ENCODE assay signal across 12 cellular contexts in genomic region chr16:18784917-18785623, GRCh38. TPM values are rescaled to one million over a fixed set of nuclear protein-coding genes. Genes with fewer than 3 reads are reported as not detected.
A peak's percentile ranks its signal among the peaks of the same experiment; 100 is the strongest.
DNase-seq lines count a peak whose midpoint lies in the region; ATAC-seq, FAIRE-seq and TF ChIP-seq lines count a peak whose summit lies in the region.
"Had no signal": no experiment of that assay in that cellular context is flagged by ENCODE, and none has a peak within 500 bp of the region (broad histone marks: within the 10 kb centered on the region; RNA-seq: fewer than 3 reads in every experiment).

No MANE protein-coding gene starts in this region.

- WGBS in K562 (ENCODE audit: insufficient coverage, low coverage, missing lambda C conversion rate) = 73% methylated on average over 8 of the region's 8 CpGs

- H3K27ac Mint-ChIP-seq in Caco-2 (ENCODE audit: unreplicated experiment) = peak overlapping the region; percentile 13
- H3K27ac Mint-ChIP-seq in natural killer cell = peak overlapping the region; percentile 79

- H3K9me3 ChIP-seq in Caco-2 (no peaks in the 10 kb centered on the region), MG63 (no peaks in the 10 kb centered on the region), K562 (replicated peaks; ENCODE audit: control insufficient read depth, insufficient read depth, low read depth, low read length) (no peaks in the 10 kb centered on the region)

- intact Hi-C loops in Caco-2 (cut with micrococcal nuclease; ENCODE audit: unreplicated experiment) (no loop called here), K562 (cut with micrococcal nuclease) (no loop called here), natural killer cell (cut with micrococcal nuclease) (no loop called here), Right ventricle myocardium inferior (cut with DNase I) (no loop called here)

- no peak overlapping the region for H2AFZ ChIP-seq in K562 (ENCODE audit: low read depth, low read length)

- H3K4me3 Mint-ChIP-seq in Caco-2 (ENCODE audit: unreplicated experiment) = peak overlapping the region; percentile 15
- H3K4me3 Mint-ChIP-seq in natural killer cell = peak overlapping the region; percentile 47

- DNase-seq in Caco-2 = no peak
- DNase-seq in MG63 = no peak
- no peak for DNase-seq in K562 (ENCODE audit: extremely low read depth in 1 of 4, low spot score in 3 of 4)
- no peak for DNase-seq in natural killer cell
- DNase-seq in iPS-NIHi11 (ENCODE audit: low spot score) = no peak
- DNase-seq in Right ventricle myocardium inferior (ENCODE audit: missing footprints) = no peak
- DNase-seq: cerebellar nuclear complex, NCI-H187 had no signal

- H3K36me3 ChIP-seq in Caco-2 (ENCODE audit: control insufficient read depth, insufficient read depth, low read length) (peaks cover 6% of the 10 kb centered on the region), MG63 (peaks cover 83% of the 10 kb centered on the region), K562 (ENCODE audit: control insufficient read depth, insufficient read depth, low read length) (peaks cover 76% of the 10 kb centered on the region)

- H3K79me2 ChIP-seq in K562 (ENCODE audit: control insufficient read depth, insufficient read depth, low read length) = peaks cover 75% of the 10 kb centered on the region

- CTCF ChIA-PET in Caco-2 (lab: Charles Lee) (no interaction called here), K562 (lab: Yijun Ruan, JAX; ENCODE audit: low intra/inter-chr PET ratio) (no interaction called here)

- H3K4me2 ChIP-seq in K562 (ENCODE audit: insufficient read depth, low read length) = peak overlapping the region; percentile 9

- H3K9me3 Mint-ChIP-seq in Caco-2 (ENCODE audit: unreplicated experiment) (no peaks in the 10 kb centered on the region), natural killer cell (no peaks in the 10 kb centered on the region)

- POLR2A ChIA-PET in Caco-2 (lab: Charles Lee) (interaction anchor here (1.5 kb wide), 1 partner anchor 17 kb away, joined by 5 read pairs; the partner anchor contains the start of gene ARL6IP1), K562 (lab: Yijun Ruan, JAX) (interaction anchor here (1.7 to 11.9 kb wide), 2 partner anchors 18 to 174 kb away, joined by 4 to 342 read pairs; partner anchors contain the start of gene ARL6IP1)

- no peak for ATAC-seq in K562
- ATAC-seq in natural killer cell = no peak
- no peak for ATAC-seq in HG03460 (IDR thresholded peaks at IDR 0.05; ENCODE audit: unreplicated experiment)
- no peak for ATAC-seq in HG03025 (IDR thresholded peaks at IDR 0.05; ENCODE audit: low FRiP score, unreplicated experiment)
- ATAC-seq in Right ventricle myocardium inferior = no peak

- no peak for TF ChIP-seq POLR2A in K562 (conservative IDR thresholded peaks at IDR 0.05)

- H3K27ac ChIP-seq in K562 (ENCODE audit: extremely low read depth, low read depth, low read length) = no peak overlapping the region; the same call in 2 of the 3 replicates
- H3K27ac ChIP-seq: skin epidermis had no signal

- H3K4me3 ChIP-seq in Caco-2 (ENCODE audit: low read depth, low read length) (no peak overlapping the region), MG63 (peak overlapping the region; percentile 88; the same call in 1 of the 2 replicates), K562 (no peak overlapping the region)
- H3K4me3 ChIP-seq: skin epidermis had no signal

- no peak overlapping the region; a peak in 1 of 4 replicates for H3K9ac ChIP-seq in K562 (ENCODE audit: insufficient read depth in 1 of 2, low read depth in 2 of 2, low read length in 2 of 2)

- no peak for TF ChIP-seq RAD21 in K562 (CRISPR knock-in tag; conservative IDR thresholded peaks at IDR 0.05 in 1 of 2, IDR thresholded peaks at IDR 0.05 in 1 of 2)

- no peaks in the 10 kb centered on the region; the same call in 1 of the 2 replicates for H3K27me3 ChIP-seq in Caco-2 (replicated peaks; ENCODE audit: control insufficient read depth, insufficient read depth, low read length)
- no peaks in the 10 kb centered on the region for H3K27me3 ChIP-seq in MG63
- H3K27me3 ChIP-seq in K562 (ENCODE audit: control insufficient read depth in 2 of 2, insufficient read depth in 2 of 2, low read length in 2 of 2) = no peaks in the 10 kb centered on the region

- FAIRE-seq in K562 (lab: Jason Lieb, UNC) = no peak
- FAIRE-seq: GM12892 had no signal

- H3K36me3 Mint-ChIP-seq in Caco-2 (ENCODE audit: insufficient read depth, unreplicated experiment) (peaks cover 77% of the 10 kb centered on the region), natural killer cell (peaks cover 38% of the 10 kb centered on the region)

- TF ChIP-seq EP300 in K562 (IDR thresholded peaks at IDR 0.05; ENCODE audit: low read length) = no peak

- in situ Hi-C loops in K562 (cut with MboI) = no loop called here

- H3K4me1 ChIP-seq in Caco-2 = peaks cover 19% of the 10 kb centered on the region
- peaks cover 9 to 14% of the 10 kb centered on the region in 2 experiments; a peak in 4 of 5 replicates for H3K4me1 ChIP-seq in K562 (replicated peaks in 1 of 2; ENCODE audit: control insufficient read depth in 2 of 2, insufficient read depth in 2 of 2, low read length in 2 of 2)

- H4K20me1 ChIP-seq in K562 (replicated peaks; ENCODE audit: control insufficient read depth, insufficient read depth, low read length) = peaks cover 70% of the 10 kb centered on the region

- H3K4me1 Mint-ChIP-seq in Caco-2 (ENCODE audit: low read depth, unreplicated experiment) (peaks cover 15% of the 10 kb centered on the region), natural killer cell (peaks cover 57 to 63% of the 10 kb centered on the region in 2 donors)

- no TSS peak for BruUV-seq in Caco-2 (replicated peaks; lab: Mats Ljungman, UMichigan)
- no TSS peak for BruUV-seq in K562 (replicated peaks; lab: Mats Ljungman, UMichigan)

- TF ChIP-seq CTCF in Caco-2 (IDR thresholded peaks at IDR 0.05; ENCODE audit: insufficient read depth in 1 of 2, low read depth in 1 of 2, low read length in 1 of 2, severe bottlenecking in 1 of 2, unreplicated experiment in 1 of 2) = no peak
- TF ChIP-seq CTCF in K562 (IDR thresholded peaks at IDR 0.05 in 2 of 3, conservative IDR thresholded peaks at IDR 0.05 in 1 of 3; ENCODE audit: insufficient read depth in 2 of 3, low read depth in 1 of 3, low read length in 3 of 3) = no peak
- TF ChIP-seq CTCF in natural killer cell (IDR thresholded peaks at IDR 0.05) = no peak

- H3K27me3 Mint-ChIP-seq in Caco-2 (ENCODE audit: insufficient read depth, unreplicated experiment) (no peaks in the 10 kb centered on the region), natural killer cell (ENCODE audit: low read depth in 2 of 2) (no peaks in the 10 kb centered on the region)

- no peaks in the 10 kb centered on the region for H3K9me1 ChIP-seq in K562 (ENCODE audit: control insufficient read depth, insufficient read depth, low read length)

TF ChIP-seq in K562, 482 proteins besides CTCF, POLR2A, EP300 and RAD21:
- TF ChIP-seq RFX7 (CRISPR knock-in tag; IDR thresholded peaks at IDR 0.05) = no peak
- TF ChIP-seq MEIS2 (IDR thresholded peaks at IDR 0.05; ENCODE audit: partially characterized antibody) = peak; percentile 33

RNA-seq across cellular contexts. Expression of gene RPS15A, which starts 5.1 kb away (rescaled TPM):
- total RNA-seq in Caco-2 (2022) = 1,469 and 1,473 TPM in 2 replicates
- 1,993 and 2,668 TPM in 2 replicates for total RNA-seq in MG63 (2014; rRNA removed; shearing (Covaris generic); ENCODE audit: low replicate concordance)
- 359 and 362 TPM in 2 replicates for total RNA-seq in K562 (2011; cell fraction: chromatin; rRNA removed; ENCODE audit: low replicate concordance)
- total RNA-seq in K562 (2011; cell fraction: nucleolus; rRNA removed) = 473 and 485 TPM in 2 replicates
- 692 and 1,140 TPM in 2 replicates for total RNA-seq in K562 (2011; cell fraction: nucleoplasm; rRNA removed)
- 1,397 and 1,443 TPM in 2 replicates for total RNA-seq in K562 (2014; rRNA removed)
- total RNA-seq in K562 (2014; rRNA removed; fragmentation: Illumina TruSeq; extraction: Trizol) = 3,559 and 3,761 TPM in 2 replicates
- 2,642 and 2,798 TPM in 2 replicates for total RNA-seq in K562 (2015; rRNA removed; fragmentation: Illumina TruSeq; extraction: Trizol)
- 1,796 and 2,160 TPM in 2 replicates for total RNA-seq in K562 (2021)
- 5,474 and 6,005 TPM in 2 replicates for polyA plus RNA-seq in K562 (2011; rRNA removed)
- polyA plus RNA-seq in K562 (2011; cell fraction: cytosol; rRNA removed) = 3,513 and 6,796 TPM in 2 replicates
- 831 and 2,065 TPM in 2 replicates for polyA plus RNA-seq in K562 (2011; cell fraction: nucleus; rRNA removed)
- 3,623 and 3,808 TPM in 2 replicates for polyA plus RNA-seq in K562 (2012)
- polyA plus RNA-seq in K562 (2014; fragmentation: Illumina TruSeq; extraction: Trizol) = 3,581 and 3,787 TPM in 2 replicates
- polyA plus RNA-seq in K562 (2014; fragmentation: Nextera tagmentation; extraction: Ambion mirVana) = 1,000 to 10,000 TPM; 1,986 to 2,037 TPM
- polyA plus RNA-seq in K562 (2014; rRNA removed) = 4,631 and 4,801 TPM in 2 replicates
- 2,499 and 2,553 TPM in 2 replicates for polyA minus RNA-seq in K562 (2011; rRNA and poly(A)+ RNA removed)
- polyA minus RNA-seq in K562 (2011; cell fraction: cytosol; rRNA and poly(A)+ RNA removed) = 305 and 330 TPM in 2 replicates
- 94.5 and 226 TPM in 2 replicates for polyA minus RNA-seq in K562 (2011; cell fraction: nucleus; rRNA and poly(A)+ RNA removed)
- 1,000 to 10,000 TPM; 1,225 to 1,687 (median 1,635) TPM for total RNA-seq in natural killer cell
- total RNA-seq in Right ventricle myocardium inferior = 750 TPM

RNA-seq across cellular contexts. Expression of gene ARL6IP1, which starts 16.3 kb away (rescaled TPM):
- 193 and 207 TPM in 2 replicates for total RNA-seq in Caco-2 (2022)
- total RNA-seq in MG63 (2014; rRNA removed; shearing (Covaris generic); ENCODE audit: low replicate concordance) = 118 and 145 TPM in 2 replicates
- 143 and 245 TPM in 2 replicates for total RNA-seq in K562 (2011; cell fraction: chromatin; rRNA removed; ENCODE audit: low replicate concordance)
- 250 and 259 TPM in 2 replicates for total RNA-seq in K562 (2011; cell fraction: nucleolus; rRNA removed)
- total RNA-seq in K562 (2011; cell fraction: nucleoplasm; rRNA removed) = 312 and 415 TPM in 2 replicates
- 102 and 224 TPM in 2 replicates for total RNA-seq in K562 (2014; rRNA removed)
- 174 and 193 TPM in 2 replicates for total RNA-seq in K562 (2014; rRNA removed; fragmentation: Illumina TruSeq; extraction: Trizol)
- 135 and 146 TPM in 2 replicates for total RNA-seq in K562 (2015; rRNA removed; fragmentation: Illumina TruSeq; extraction: Trizol)
- 124 and 126 TPM in 2 replicates for total RNA-seq in K562 (2021)
- 223 and 306 TPM in 2 replicates for polyA plus RNA-seq in K562 (2011; rRNA removed)
- 96.0 and 210 TPM in 2 replicates for polyA plus RNA-seq in K562 (2011; cell fraction: cytosol; rRNA removed)
- 51.0 and 75.1 TPM in 2 replicates for polyA plus RNA-seq in K562 (2011; cell fraction: nucleus; rRNA removed)
- polyA plus RNA-seq in K562 (2012) = 127 and 138 TPM in 2 replicates
- polyA plus RNA-seq in K562 (2014; fragmentation: Illumina TruSeq; extraction: Trizol) = 161 and 162 TPM in 2 replicates
- polyA plus RNA-seq in K562 (2014; fragmentation: Nextera tagmentation; extraction: Ambion mirVana) = 100 to 1,000 TPM; 291 to 391 TPM
- 123 and 130 TPM in 2 replicates for polyA plus RNA-seq in K562 (2014; rRNA removed)
- 313 and 420 TPM in 2 replicates for polyA minus RNA-seq in K562 (2011; rRNA and poly(A)+ RNA removed)
- polyA minus RNA-seq in K562 (2011; cell fraction: cytosol; rRNA and poly(A)+ RNA removed) = 117 and 158 TPM in 2 replicates
- polyA minus RNA-seq in K562 (2011; cell fraction: nucleus; rRNA and poly(A)+ RNA removed) = 37.3 and 70.8 TPM in 2 replicates
- total RNA-seq in natural killer cell = 100 to 1,000 TPM; 138 to 143 (median 140) TPM
- total RNA-seq in Right ventricle myocardium inferior = 27.2 TPM
